Comparison of ENCODE assay signal across 8 cellular contexts in genomic region chr20:64161595-64162238, GRCh38. TPM values are rescaled to one million over a fixed set of nuclear protein-coding genes. Genes with fewer than 3 reads are reported as not detected.
A peak's percentile ranks its signal among the peaks of the same experiment; 100 is the strongest.
DNase-seq lines count a peak whose midpoint lies in the region; ATAC-seq and TF ChIP-seq lines count a peak whose summit lies in the region.

No MANE protein-coding gene starts in this region.

- TF ChIP-seq CTCF in mucosa of descending colon (IDR thresholded peaks at IDR 0.05) = no peak

- DNase-seq in DMS153 (lab: John Stamatoyannopoulos, UW) (peak; percentile 37), DMS153 treated with DMSO at 0.1 percent for 48 hours (lab: John Stamatoyannopoulos, UW; ENCODE audit: unreplicated experiment) (no peak), NT2/D1 (ENCODE audit: low read depth, low spot score) (peak; percentile 89), ecto neural progenitor cell (ENCODE audit: low spot score) (peak; percentile 88), mucosa of descending colon (peak in 2 of 3 donors; percentile 52), NCI-H1694 treated with DMSO at 0.1 percent for 48 hours (lab: John Stamatoyannopoulos, UW) (no peak)

- intact Hi-C loops in mucosa of descending colon (cut with DNase I, micrococcal nuclease) = no loop called here

- H3K9me3 ChIP-seq in NT2/D1 (ENCODE audit: insufficient read depth, low read length) (no peaks in the 10 kb centered on the region), mucosa of descending colon (no peaks in the 10 kb centered on the region)

- H3K36me3 ChIP-seq in NT2/D1 (ENCODE audit: insufficient read depth, insufficient read length, low read length) (no peaks in the 10 kb centered on the region), mucosa of descending colon (ENCODE audit: low read depth) (no peaks in the 10 kb centered on the region)

- H3K4me1 ChIP-seq in NT2/D1 (ENCODE audit: insufficient read depth, insufficient read length) (peaks cover 28% of the 10 kb centered on the region), mucosa of descending colon (ENCODE audit: low read depth) (no peaks in the 10 kb centered on the region)

- H3K4me3 ChIP-seq in NT2/D1 (ENCODE audit: insufficient read length, low read depth) = no peak overlapping the region
- H3K4me3 ChIP-seq in mucosa of descending colon = no peak overlapping the region

- H3K27me3 ChIP-seq in NT2/D1 (ENCODE audit: insufficient read depth, insufficient read length) = peaks cover 33% of the 10 kb centered on the region

- ATAC-seq in mucosa of descending colon = peak; percentile 82
- no peak for ATAC-seq in HG02884 (IDR thresholded peaks at IDR 0.05; ENCODE audit: unreplicated experiment)
- no peak for ATAC-seq in HG03469 (IDR thresholded peaks at IDR 0.05; ENCODE audit: unreplicated experiment)

- H3K9ac ChIP-seq in NT2/D1 (ENCODE audit: insufficient read length, low read depth) = no peak overlapping the region

RNA-seq across cellular contexts. Expression of gene MYT1, which starts 2.5 kb away (rescaled TPM):
- total RNA-seq in mucosa of descending colon = under 1 TPM; 0.12 to 0.76 (median 0.14) TPM

RNA-seq across cellular contexts. Expression of gene NPBWR2, which starts 54.4 kb away (rescaled TPM):
- total RNA-seq in mucosa of descending colon = not detected

Comparison
In these comparisons a context has a peak if more than half of its experiments do, and no peak if none do; other contexts are left out.
1. DNase-seq: peak in DMS153 (single experiment), NT2/D1 (single experiment), ecto neural progenitor cell (single experiment) and mucosa of descending colon (2 of 3); none in DMS153 treated with DMSO at 0.1 percent for 48 hours (single experiment) and NCI-H1694 treated with DMSO at 0.1 percent for 48 hours (single experiment).